8 cellular contexts compared by ENCODE assay signal in genomic region chr9:35645736-35646582, GRCh38. TPM values are rescaled to one million over a fixed set of nuclear protein-coding genes. Genes with fewer than 3 reads are reported as not detected.
DNase-seq lines count a peak whose midpoint lies in the region; ATAC-seq, FAIRE-seq and TF ChIP-seq lines count a peak whose summit lies in the region.

No MANE protein-coding gene starts in this region.

- peaks cover 14% of the 10 kb centered on the region for H3K36me3 Mint-ChIP-seq in stimulated activated naive CD8-positive, alpha-beta T cell treated with anti-CD3 and anti-CD28 coated beads, Interleukin-15, Interleukin-2, amounts not matched to agents 100 ng/mL and 50 ng/mL, for 24 hours (ENCODE audit: low read depth)

- H3K4me3 Mint-ChIP-seq in stimulated activated naive CD8-positive, alpha-beta T cell treated with anti-CD3 and anti-CD28 coated beads, Interleukin-15, Interleukin-2, amounts not matched to agents 100 ng/mL and 50 ng/mL, for 24 hours: peak overlapping the region; percentile 88

- DNase-seq in D341Med (ENCODE audit: low spot score): peak; percentile 41
- DNase-seq in NCI-H1105 treated with DMSO at 0.1 percent for 48 hours (lab: John Stamatoyannopoulos, UW): peak; percentile 57
- no peak for DNase-seq in brain microvascular endothelial cell
- DNase-seq in keratinocyte (ENCODE audit: low read depth, low spot score): no peak

- H3K36me3 ChIP-seq in brain microvascular endothelial cell (replicated peaks) (no peaks in the 10 kb centered on the region), keratinocyte (ENCODE audit: control insufficient read depth in 2 of 2, extremely low read depth in 1 of 2, insufficient read depth in 2 of 2, low read length in 2 of 2) (no peaks in the 10 kb centered on the region)

- H2AFZ ChIP-seq in keratinocyte (ENCODE audit: control insufficient read depth, low read length): peak overlapping the region; percentile 94

- no peaks in the 10 kb centered on the region for H3K9me3 ChIP-seq in keratinocyte (ENCODE audit: control insufficient read depth, low read depth, low read length)

- FAIRE-seq in keratinocyte (lab: Jason Lieb, UNC): peak; percentile 13

- dilution Hi-C loops in keratinocyte (cut with MboI; ENCODE audit: extremely low pct_ligation_motif_present, low sequenced_read_pairs): no loop called here

- no peaks in the 10 kb centered on the region for H3K9me1 ChIP-seq in keratinocyte (ENCODE audit: control insufficient read depth, extremely low read depth, insufficient read depth, low read length)

- H3K4me2 ChIP-seq in keratinocyte (ENCODE audit: control insufficient read depth, extremely low read depth, insufficient read depth, low read depth, low read length): peak overlapping the region; percentile 96

- peaks cover 68% of the 10 kb centered on the region for H3K4me1 Mint-ChIP-seq in stimulated activated naive CD8-positive, alpha-beta T cell treated with anti-CD3 and anti-CD28 coated beads, Interleukin-15, Interleukin-2, amounts not matched to agents 100 ng/mL and 50 ng/mL, for 24 hours (ENCODE audit: low read depth)

- ATAC-seq in GM21526 (IDR thresholded peaks at IDR 0.05; ENCODE audit: low FRiP score, unreplicated experiment) (peak; percentile 11), GM18519 (IDR thresholded peaks at IDR 0.05; ENCODE audit: low FRiP score, unreplicated experiment) (no peak), HG02852 (IDR thresholded peaks at IDR 0.05; ENCODE audit: unreplicated experiment) (no peak)

- peak overlapping the region; percentile 88 for H3K9ac ChIP-seq in keratinocyte (ENCODE audit: control insufficient read depth, extremely low read depth, insufficient read depth, low read length)

- peak; percentile 40 for TF ChIP-seq CTCF in brain microvascular endothelial cell (IDR thresholded peaks at IDR 0.05; ENCODE audit: low read depth, low read length, missing control alignments)
- peak; percentile 38 to 46 (median 45) for TF ChIP-seq CTCF in keratinocyte (optimal IDR thresholded peaks at IDR 0.05 in 1 of 3, IDR thresholded peaks at IDR 0.05 in 1 of 3, conservative IDR thresholded peaks at IDR 0.05 in 1 of 3; ENCODE audit: extremely low read depth in 1 of 3, insufficient read depth in 2 of 3, low read length in 3 of 3)

- H4K20me1 ChIP-seq in keratinocyte (ENCODE audit: control insufficient read depth, extremely low read depth, insufficient read depth, low read length): no peaks in the 10 kb centered on the region

- peaks cover 21% of the 10 kb centered on the region for H3K4me1 ChIP-seq in keratinocyte (ENCODE audit: control insufficient read depth, extremely low read depth, insufficient read depth, low read length)

- no peaks in the 10 kb centered on the region for H3K27me3 ChIP-seq in brain microvascular endothelial cell (replicated peaks)
- no peaks in the 10 kb centered on the region for H3K27me3 ChIP-seq in keratinocyte (ENCODE audit: control insufficient read depth, extremely low read depth, insufficient read depth, low read length)

- no peaks in the 10 kb centered on the region for H3K9me3 Mint-ChIP-seq in stimulated activated naive CD8-positive, alpha-beta T cell treated with anti-CD3 and anti-CD28 coated beads, Interleukin-15, Interleukin-2, amounts not matched to agents 100 ng/mL and 50 ng/mL, for 24 hours

- H3K79me2 ChIP-seq in keratinocyte (ENCODE audit: control insufficient read depth, insufficient read depth, low read length): no peaks in the 10 kb centered on the region

- no peaks in the 10 kb centered on the region for H3K27me3 Mint-ChIP-seq in stimulated activated naive CD8-positive, alpha-beta T cell treated with anti-CD3 and anti-CD28 coated beads, Interleukin-15, Interleukin-2, amounts not matched to agents 100 ng/mL and 50 ng/mL, for 24 hours

- no peak overlapping the region for H3K27ac ChIP-seq in brain microvascular endothelial cell
- H3K27ac ChIP-seq in keratinocyte (ENCODE audit: control insufficient read depth, insufficient read depth, low read length): peak overlapping the region; percentile 82

- peak overlapping the region; percentile 71 for H3K4me3 ChIP-seq in brain microvascular endothelial cell (ENCODE audit: low read depth, low read length)
- H3K4me3 ChIP-seq in keratinocyte (ENCODE audit: control insufficient read depth in 2 of 3, extremely low read depth in 1 of 3, insufficient read depth in 2 of 3, low read depth in 1 of 3, low read length in 3 of 3): peak overlapping the region; percentile 54 to 87 (median 78)

- peak overlapping the region; percentile 98 for H3K27ac Mint-ChIP-seq in stimulated activated naive CD8-positive, alpha-beta T cell treated with anti-CD3 and anti-CD28 coated beads, Interleukin-15, Interleukin-2, amounts not matched to agents 100 ng/mL and 50 ng/mL, for 24 hours

- in situ Hi-C loops in brain microvascular endothelial cell (cut with HindIII; ENCODE audit: low pct_ligation_motif_present, low sequenced_read_pairs): no loop called here

RNA-seq across cellular contexts. Expression of gene SIT1, which starts 4.8 kb away (rescaled TPM):
- not detected in 3 replicates for polyA plus RNA-seq in keratinocyte
- polyA plus RNA-seq in keratinocyte (2011; ENCODE audit: low read depth): not detected
- polyA plus RNA-seq in keratinocyte (2011; cell fraction: cytosol; rRNA removed): not detected in 2 replicates
- not detected in 2 replicates for polyA plus RNA-seq in keratinocyte (2011; cell fraction: nucleus; rRNA removed)
- not detected in 2 replicates for polyA plus RNA-seq in keratinocyte (2012; ENCODE audit: low replicate concordance)
- not detected in 3 replicates for polyA minus RNA-seq in keratinocyte
- not detected for polyA minus RNA-seq in keratinocyte (2011; cell fraction: cytosol; rRNA and poly(A)+ RNA removed)
- polyA minus RNA-seq in keratinocyte (2011; cell fraction: nucleus; rRNA and poly(A)+ RNA removed): not detected in 2 replicates

RNA-seq across cellular contexts. Expression of gene RMRP, which starts 11.9 kb away (rescaled TPM):
- 21.6 to 91.8 TPM (median 40.5 TPM) in 3 replicates for polyA plus RNA-seq in keratinocyte
- 29.8 TPM for polyA plus RNA-seq in keratinocyte (2011; ENCODE audit: low read depth)
- polyA plus RNA-seq in keratinocyte (2011; cell fraction: cytosol; rRNA removed): 31.7 and 49.9 TPM in 2 replicates
- 581 and 1,734 TPM in 2 replicates for polyA plus RNA-seq in keratinocyte (2011; cell fraction: nucleus; rRNA removed)
- 12.7 and 20.0 TPM in 2 replicates for polyA plus RNA-seq in keratinocyte (2012; ENCODE audit: low replicate concordance)
- polyA minus RNA-seq in keratinocyte: 5,944 to 36,209 TPM (median 23,721 TPM) in 3 replicates
- polyA minus RNA-seq in keratinocyte (2011; cell fraction: cytosol; rRNA and poly(A)+ RNA removed): 15,491 TPM
- 126,667 and 367,210 TPM in 2 replicates for polyA minus RNA-seq in keratinocyte (2011; cell fraction: nucleus; rRNA and poly(A)+ RNA removed)

RNA-seq across cellular contexts. Expression of gene CCDC107, which starts 12.1 kb away (rescaled TPM):
- polyA plus RNA-seq in keratinocyte: 10.5 to 14.3 TPM (median 14.1 TPM) in 3 replicates
- 7.1 TPM for polyA plus RNA-seq in keratinocyte (2011; ENCODE audit: low read depth)
- 6.0 and 10.1 TPM in 2 replicates for polyA plus RNA-seq in keratinocyte (2011; cell fraction: cytosol; rRNA removed)
- 10.8 TPM in 2 replicates for polyA plus RNA-seq in keratinocyte (2011; cell fraction: nucleus; rRNA removed)
- polyA plus RNA-seq in keratinocyte (2012; ENCODE audit: low replicate concordance): 12.5 and 13.3 TPM in 2 replicates
- 2.4 to 7.8 TPM (median 4.0 TPM) in 3 replicates for polyA minus RNA-seq in keratinocyte
- polyA minus RNA-seq in keratinocyte (2011; cell fraction: cytosol; rRNA and poly(A)+ RNA removed): 13.6 TPM
- 3.0 and 3.6 TPM in 2 replicates for polyA minus RNA-seq in keratinocyte (2011; cell fraction: nucleus; rRNA and poly(A)+ RNA removed)

RNA-seq across cellular contexts. Expression of gene ARHGEF39, which starts 19.0 kb away (rescaled TPM):
- polyA plus RNA-seq in keratinocyte: 0.88 to 3.3 TPM (median 2.4 TPM) in 3 replicates
- polyA plus RNA-seq in keratinocyte (2011; ENCODE audit: low read depth): not detected
- polyA plus RNA-seq in keratinocyte (2011; cell fraction: cytosol; rRNA removed): 0.89 and 1.3 TPM in 2 replicates
- polyA plus RNA-seq in keratinocyte (2011; cell fraction: nucleus; rRNA removed): 2.3 TPM in 2 replicates
- polyA plus RNA-seq in keratinocyte (2012; ENCODE audit: low replicate concordance): 0.55 and 2.7 TPM in 2 replicates
- polyA minus RNA-seq in keratinocyte: 0.69 to 1.4 TPM (median 1.3 TPM) in 3 replicates
- polyA minus RNA-seq in keratinocyte (2011; cell fraction: cytosol; rRNA and poly(A)+ RNA removed): 1.2 TPM
- polyA minus RNA-seq in keratinocyte (2011; cell fraction: nucleus; rRNA and poly(A)+ RNA removed): 0.16 TPM in 1 of 2 replicates, not detected in the other

RNA-seq across cellular contexts. Expression of gene CD72, which starts 27.7 kb away (rescaled TPM):
- polyA plus RNA-seq in keratinocyte: 0.66 to 2.4 TPM (median 0.82 TPM) in 3 replicates
- 1.2 TPM for polyA plus RNA-seq in keratinocyte (2011; ENCODE audit: low read depth)
- polyA plus RNA-seq in keratinocyte (2011; cell fraction: cytosol; rRNA removed): 0.85 and 1.5 TPM in 2 replicates
- 9.2 and 12.4 TPM in 2 replicates for polyA plus RNA-seq in keratinocyte (2011; cell fraction: nucleus; rRNA removed)
- 0.40 and 2.7 TPM in 2 replicates for polyA plus RNA-seq in keratinocyte (2012; ENCODE audit: low replicate concordance)
- 0.56 to 1.1 TPM (median 0.95 TPM) in 3 replicates for polyA minus RNA-seq in keratinocyte
- polyA minus RNA-seq in keratinocyte (2011; cell fraction: cytosol; rRNA and poly(A)+ RNA removed): not detected
- polyA minus RNA-seq in keratinocyte (2011; cell fraction: nucleus; rRNA and poly(A)+ RNA removed): 1.7 and 2.2 TPM in 2 replicates

Comparison
In these comparisons a context has a peak if more than half of its experiments do, and no peak if none do; other contexts are left out.
1. DNase-seq: peak in D341Med (single experiment) and NCI-H1105 treated with DMSO at 0.1 percent for 48 hours (single experiment); none in brain microvascular endothelial cell (single experiment) and keratinocyte (single experiment).